Comparison of ENCODE assay signal across 18 cellular contexts in the genomic region with DNA sequence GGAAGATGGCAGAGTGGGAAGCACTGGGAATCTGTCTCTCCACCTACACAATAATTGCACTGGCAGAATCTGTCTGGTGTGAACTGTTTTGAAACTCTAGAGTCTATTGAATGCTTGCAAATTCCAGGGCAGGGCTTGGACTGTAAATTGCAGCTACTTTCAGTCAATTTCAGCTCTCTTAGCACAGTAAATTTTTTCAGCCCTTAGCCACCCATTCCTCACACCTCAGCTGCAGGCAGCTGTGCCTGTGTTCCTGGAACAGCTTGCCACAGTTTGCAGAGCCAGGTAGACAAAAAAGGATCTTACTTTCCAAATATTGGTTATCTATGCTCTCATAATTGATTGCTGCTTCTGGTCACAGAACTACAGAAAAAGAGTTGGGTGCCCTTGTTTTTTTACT. TPM values are rescaled to one million over a fixed set of nuclear protein-coding genes. Genes with fewer than 3 reads are reported as not detected.
DNase-seq lines count a peak whose midpoint lies in the region; ATAC-seq and TF ChIP-seq lines count a peak whose summit lies in the region.
"Had no signal": no experiment of that assay in that cellular context is flagged by ENCODE, and none has a peak within 500 bp of the region (broad histone marks: within the 10 kb centered on the region; RNA-seq: fewer than 3 reads in every experiment).

No MANE protein-coding gene starts in this region.

- H3K4me3 ChIP-seq in Caco-2 (ENCODE audit: low read depth, low read length) (no peak overlapping the region), adipocyte (ENCODE audit: low read length) (no peak overlapping the region), suprapubic skin (no peak overlapping the region)
- H3K4me3 ChIP-seq: A549 had no signal

- intact Hi-C loops in Caco-2 (cut with micrococcal nuclease; ENCODE audit: unreplicated experiment) = no loop called here

- no peak overlapping the region for H3K4me3 Mint-ChIP-seq in Caco-2 (ENCODE audit: unreplicated experiment)
- H3K4me3 Mint-ChIP-seq in stimulated activated memory B cell treated with anti-CD40 and anti-IgM and Interleukin-4, amounts not matched to agents 10 μg/mL and 1 μg/mL and 100 μg/mL, for 72 hours = no peak overlapping the region

- H3K9ac ChIP-seq in adipocyte (ENCODE audit: low read length) = no peak overlapping the region

- CTCF ChIA-PET in Caco-2 (lab: Charles Lee) = no interaction called here

- no peak for ATAC-seq in left lobe of liver
- no peak for ATAC-seq in stimulated activated memory B cell treated with anti-CD40 and anti-IgM and Interleukin-4, amounts not matched to agents 10 μg/mL and 1 μg/mL and 100 μg/mL, for 72 hours
- ATAC-seq: A549 had no signal

- TF ChIP-seq CTCF in Caco-2 (IDR thresholded peaks at IDR 0.05; ENCODE audit: insufficient read depth in 1 of 2, low read depth in 1 of 2, low read length in 1 of 2, severe bottlenecking in 1 of 2, unreplicated experiment in 1 of 2) (no peak), suprapubic skin (IDR thresholded peaks at IDR 0.05) (no peak)

- TF ChIP-seq POLR2A in suprapubic skin (IDR thresholded peaks at IDR 0.05) = no peak

- H3K27ac Mint-ChIP-seq in Caco-2 (ENCODE audit: unreplicated experiment) = peak overlapping the region; percentile 52
- H3K27ac Mint-ChIP-seq in stimulated activated memory B cell treated with anti-CD40 and anti-IgM and Interleukin-4, amounts not matched to agents 10 μg/mL and 1 μg/mL and 100 μg/mL, for 72 hours = no peak overlapping the region

- no peaks in the 10 kb centered on the region for H3K36me3 Mint-ChIP-seq in Caco-2 (ENCODE audit: insufficient read depth, unreplicated experiment)
- peaks cover 10% of the 10 kb centered on the region for H3K36me3 Mint-ChIP-seq in stimulated activated memory B cell treated with anti-CD40 and anti-IgM and Interleukin-4, amounts not matched to agents 10 μg/mL and 1 μg/mL and 100 μg/mL, for 72 hours

- no peaks in the 10 kb centered on the region for H3K36me3 ChIP-seq in Caco-2 (ENCODE audit: control insufficient read depth, insufficient read depth, low read length)
- no peaks in the 10 kb centered on the region for H3K36me3 ChIP-seq in adipocyte (ENCODE audit: control insufficient read depth, insufficient read depth, low read length, severe bottlenecking)
- no peaks in the 10 kb centered on the region for H3K36me3 ChIP-seq in suprapubic skin

- BruUV-seq in Caco-2 (replicated peaks; lab: Mats Ljungman, UMichigan) = no TSS peak

- POLR2A ChIA-PET in Caco-2 (lab: Charles Lee) = no interaction called here

- H3K27ac ChIP-seq in suprapubic skin = no peak overlapping the region
- H3K27ac ChIP-seq: A549 had no signal

- no peak for TF ChIP-seq EP300 in suprapubic skin (IDR thresholded peaks at IDR 0.05)

- peaks cover 12% of the 10 kb centered on the region for H3K9me3 Mint-ChIP-seq in Caco-2 (ENCODE audit: unreplicated experiment)
- H3K9me3 Mint-ChIP-seq in stimulated activated memory B cell treated with anti-CD40 and anti-IgM and Interleukin-4, amounts not matched to agents 10 μg/mL and 1 μg/mL and 100 μg/mL, for 72 hours = peaks cover 8% of the 10 kb centered on the region

- H3K27me3 Mint-ChIP-seq in Caco-2 (ENCODE audit: insufficient read depth, unreplicated experiment) = no peaks in the 10 kb centered on the region
- no peaks in the 10 kb centered on the region for H3K27me3 Mint-ChIP-seq in stimulated activated memory B cell treated with anti-CD40 and anti-IgM and Interleukin-4, amounts not matched to agents 10 μg/mL and 1 μg/mL and 100 μg/mL, for 72 hours

- no peaks in the 10 kb centered on the region for H3K4me1 Mint-ChIP-seq in Caco-2 (ENCODE audit: low read depth, unreplicated experiment)
- no peaks in the 10 kb centered on the region for H3K4me1 Mint-ChIP-seq in stimulated activated memory B cell treated with anti-CD40 and anti-IgM and Interleukin-4, amounts not matched to agents 10 μg/mL and 1 μg/mL and 100 μg/mL, for 72 hours

- DNase-seq in Caco-2 (no peak), adipocyte (ENCODE audit: low read depth) (peak; percentile 19), left lobe of liver (ENCODE audit: low spot score) (peak; percentile 7), putamen (ENCODE audit: low spot score) (peak; percentile 20), suprapubic skin (ENCODE audit: low spot score in 2 of 2) (no peak), T1000 (lab: John Stamatoyannopoulos, UW) (no peak)
- no peak for DNase-seq in activated CD4-positive, CD25-positive, alpha-beta regulatory T cell treated with anti-CD3 and anti-CD28 coated beads, Interleukin-2, amount 50 U/mL, for 72 hours
- DNase-seq: AML-193, COR-L47, DMS53, HCEC 1CT, NCI-H1417 treated with DMSO at 0.1 percent for 48 hours, NCI-H2029 treated with DMSO at 0.1 percent for 48 hours, NCI-H2171 treated with DMSO at 0.1 percent for 48 hours, NCI-H510A had no signal

- H3K4me1 ChIP-seq in Caco-2 = no peaks in the 10 kb centered on the region
- H3K4me1 ChIP-seq in adipocyte (ENCODE audit: control insufficient read depth, insufficient read depth, low read length) = peaks cover 12% of the 10 kb centered on the region
- peaks cover 15% of the 10 kb centered on the region for H3K4me1 ChIP-seq in suprapubic skin
- H3K4me1 ChIP-seq: A549 had no signal

- H3K27me3 ChIP-seq in Caco-2 (replicated peaks; ENCODE audit: control insufficient read depth, insufficient read depth, low read length) = no peaks in the 10 kb centered on the region
- H3K27me3 ChIP-seq in adipocyte (replicated peaks; ENCODE audit: control insufficient read depth, insufficient read depth, low read length) = no peaks in the 10 kb centered on the region
- H3K27me3 ChIP-seq in suprapubic skin = no peaks in the 10 kb centered on the region

- H3K9me3 ChIP-seq in Caco-2 (peaks cover 10% of the 10 kb centered on the region; the same call in 1 of the 2 replicates), adipocyte (ENCODE audit: control insufficient read depth, low read length) (no peaks in the 10 kb centered on the region), suprapubic skin (no peaks in the 10 kb centered on the region)

RNA-seq across cellular contexts. Expression of a gene that starts 33.4 kb away (rescaled TPM):
- total RNA-seq in Caco-2 (2022) = 1.9 and 2.2 TPM in 2 replicates
- total RNA-seq in left lobe of liver = 2.2 TPM
- 10 to 100 TPM in 1 of 4 donors, 1 to 10 TPM in 3; 4.2 to 10.5 (median 5.5) TPM for total RNA-seq in suprapubic skin
- total RNA-seq: SK-MEL-5 had no signal

RNA-seq across cellular contexts. Expression of a gene that starts 46.7 kb away (rescaled TPM):
- 21.1 and 24.5 TPM in 2 replicates for total RNA-seq in Caco-2 (2022)
- total RNA-seq in left lobe of liver = 14.2 TPM
- total RNA-seq in suprapubic skin = 10 to 100 TPM; 29.8 to 38.2 (median 36.2) TPM

RNA-seq across cellular contexts. Expression of a gene that starts 51.6 kb away (rescaled TPM):
- total RNA-seq in Caco-2 (2022) = 39.3 and 47.2 TPM in 2 replicates
- total RNA-seq in left lobe of liver = 16.5 TPM
- total RNA-seq in suprapubic skin = 10 to 100 TPM; 32.0 to 41.8 (median 37.4) TPM

RNA-seq across cellular contexts. Expression of a gene that starts 54.9 kb away (rescaled TPM):
- total RNA-seq in Caco-2 (2022) = 19.4 and 22.2 TPM in 2 replicates
- 4.9 TPM for total RNA-seq in left lobe of liver
- 100 to 1,000 TPM; 185 to 556 (median 198) TPM for total RNA-seq in suprapubic skin

RNA-seq across cellular contexts. Expression of a gene that starts 58.3 kb away (rescaled TPM):
- total RNA-seq in Caco-2 (2022) (44.0 and 48.3 TPM in 2 replicates), left lobe of liver (28.4 TPM), suprapubic skin (10 to 100 TPM in 3 of 4 donors, 1 to 10 TPM in 1; 8.6 to 22.8 (median 18.2) TPM)

Comparison
In these comparisons a context has a peak if more than half of its experiments do, and no peak if none do; other contexts are left out.
1. DNase-seq: peak in adipocyte (single experiment), left lobe of liver (single experiment) and putamen (single experiment); none in Caco-2 (0 of 2), suprapubic skin (0 of 2), activated CD4-positive, CD25-positive, alpha-beta regulatory T cell treated with anti-CD3 and anti-CD28 coated beads, Interleukin-2, amount 50 U/mL, for 72 hours (single experiment) and T1000 (single experiment).